Comparison of ENCODE assay signal across 8 cellular contexts in the genomic region with DNA sequence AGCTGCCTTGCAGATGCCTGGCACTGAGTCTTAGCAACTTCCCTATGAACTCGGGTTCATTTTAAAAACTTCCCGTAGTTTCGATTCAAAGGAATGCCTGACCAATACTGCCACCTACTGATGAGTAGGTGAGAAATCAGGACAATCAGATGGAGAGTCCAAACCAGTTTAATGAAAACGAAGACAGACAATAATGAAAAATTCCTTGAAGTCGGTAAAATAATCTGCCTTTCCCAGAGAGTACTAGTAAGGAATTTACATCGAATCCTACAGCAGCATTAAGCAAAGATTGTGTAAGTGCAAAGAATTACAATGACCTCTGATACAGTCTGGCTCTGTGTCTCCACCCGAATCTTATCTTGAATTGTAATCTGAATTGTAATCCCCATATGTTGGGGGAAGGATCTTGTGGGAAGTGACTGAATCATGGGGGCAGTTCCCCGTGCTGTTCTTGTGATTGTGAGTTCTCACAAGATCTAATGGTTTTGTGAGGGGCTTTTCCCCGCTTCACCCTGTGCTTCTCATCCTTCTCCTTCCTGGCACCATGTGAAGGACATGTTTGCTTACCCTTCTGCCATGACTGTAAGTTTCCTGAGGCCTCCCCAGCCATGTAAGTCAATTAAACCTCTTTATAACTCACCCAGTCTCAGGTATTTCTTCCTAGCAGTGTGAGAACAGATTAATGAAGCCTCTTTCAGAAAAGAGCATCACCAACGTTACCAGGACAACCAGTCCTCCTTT.
A peak's percentile ranks its signal among the peaks of the same experiment; 100 is the strongest.
DNase-seq lines count a peak whose midpoint lies in the region; ATAC-seq and TF ChIP-seq lines count a peak whose summit lies in the region.

No MANE protein-coding gene starts in this region.

- H3K4me1 ChIP-seq in cardiac muscle cell (ENCODE audit: low read depth) (no peaks in the 10 kb centered on the region), rectal smooth muscle tissue (ENCODE audit: control insufficient read depth, insufficient read depth, low read length) (no peaks in the 10 kb centered on the region)

- no peaks in the 10 kb centered on the region for H3K9me3 Mint-ChIP-seq in activated T-helper 17 cell treated with anti-CD3 and anti-CD28 coated beads, Interleukin-2, amount 50 U/mL, for 72 hours

- H3K36me3 Mint-ChIP-seq in activated T-helper 17 cell treated with anti-CD3 and anti-CD28 coated beads, Interleukin-2, amount 50 U/mL, for 72 hours (ENCODE audit: low read depth) = no peaks in the 10 kb centered on the region

- H3K4me3 Mint-ChIP-seq in activated T-helper 17 cell treated with anti-CD3 and anti-CD28 coated beads, Interleukin-2, amount 50 U/mL, for 72 hours = peak overlapping the region; percentile 17

- no peaks in the 10 kb centered on the region for H3K27me3 Mint-ChIP-seq in activated T-helper 17 cell treated with anti-CD3 and anti-CD28 coated beads, Interleukin-2, amount 50 U/mL, for 72 hours

- peak; percentile 71 for TF ChIP-seq CTCF in cardiac muscle cell (IDR thresholded peaks at IDR 0.05; ENCODE audit: low read depth, low read length)

- no peaks in the 10 kb centered on the region for H3K27me3 ChIP-seq in cardiac muscle cell
- no peaks in the 10 kb centered on the region for H3K27me3 ChIP-seq in rectal smooth muscle tissue (ENCODE audit: control insufficient read depth, insufficient read depth, low read length)

- no peaks in the 10 kb centered on the region for H3K9me3 ChIP-seq in cardiac muscle cell (ENCODE audit: low read depth)

- H3K27ac ChIP-seq in cardiac muscle cell = no peak overlapping the region
- H3K27ac ChIP-seq in rectal smooth muscle tissue (ENCODE audit: low read depth, low read length) = no peak overlapping the region

- H3K36me3 ChIP-seq in cardiac muscle cell (no peaks in the 10 kb centered on the region), rectal smooth muscle tissue (ENCODE audit: control insufficient read depth, insufficient read depth, low read length) (no peaks in the 10 kb centered on the region)

- no peak overlapping the region for H3K9ac ChIP-seq in rectal smooth muscle tissue (ENCODE audit: low read length)

- DNase-seq in GM03348 (ENCODE audit: low spot score) (peak; percentile 66), NAMALWA (ENCODE audit: low spot score) (peak; percentile 51), cardiac muscle cell (ENCODE audit: low read depth in 1 of 2, low spot score in 1 of 2) (peak; percentile 59 to 78), activated T-cell treated with anti-CD3 and anti-CD28 coated beads for 4 hours (no peak)
- no peak for DNase-seq in stimulated activated CD4-positive, alpha-beta T cell treated with anti-CD3 and anti-CD28 coated beads, Interleukin-15, amount 100 ng/mL, for 24 hours

- H3K4me1 Mint-ChIP-seq in activated T-helper 17 cell treated with anti-CD3 and anti-CD28 coated beads, Interleukin-2, amount 50 U/mL, for 72 hours = no peaks in the 10 kb centered on the region

- ATAC-seq in activated T-helper 17 cell treated with anti-CD3 and anti-CD28 coated beads, Interleukin-2, amount 50 U/mL, for 72 hours (replicated peaks) = no peak
- no peak for ATAC-seq in GM21825 (IDR thresholded peaks at IDR 0.05; ENCODE audit: unreplicated experiment)

- H3K4me3 ChIP-seq in cardiac muscle cell (no peak overlapping the region), rectal smooth muscle tissue (ENCODE audit: low read length) (peak overlapping the region; percentile 30)

- no peak overlapping the region for H3K27ac Mint-ChIP-seq in activated T-helper 17 cell treated with anti-CD3 and anti-CD28 coated beads, Interleukin-2, amount 50 U/mL, for 72 hours

Comparison
In these comparisons a context has a peak if more than half of its experiments do, and no peak if none do; other contexts are left out.
1. DNase-seq: peak in GM03348 (single experiment), NAMALWA (single experiment) and cardiac muscle cell (2 of 2); none in stimulated activated CD4-positive, alpha-beta T cell treated with anti-CD3 and anti-CD28 coated beads, Interleukin-15, amount 100 ng/mL, for 24 hours (single experiment) and activated T-cell treated with anti-CD3 and anti-CD28 coated beads for 4 hours (single experiment).